Comparison of ENCODE assay signal across 21 cellular contexts in the genomic region with DNA sequence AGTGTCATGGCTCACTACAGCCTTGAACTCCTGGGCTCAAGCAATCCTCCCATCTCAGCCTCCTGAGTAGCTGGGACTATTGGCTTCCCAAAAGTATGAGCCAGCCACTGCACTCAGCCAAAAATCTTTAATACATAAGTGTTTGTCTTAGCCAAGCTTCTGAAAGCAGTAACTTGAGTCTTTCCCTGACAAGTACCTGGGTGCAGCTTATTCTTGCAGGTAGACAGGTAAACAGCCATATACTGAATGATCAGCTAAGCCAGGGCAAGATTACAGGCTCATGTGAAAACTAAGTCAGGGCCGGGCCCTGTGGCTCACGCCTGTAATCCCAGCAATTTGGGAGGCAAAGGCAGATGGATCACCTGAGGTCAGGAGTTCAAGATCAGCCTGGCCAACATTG. TPM values are rescaled to one million over a fixed set of nuclear protein-coding genes. Genes with fewer than 3 reads are reported as not detected.
"Had no signal": no experiment of that assay in that cellular context is flagged by ENCODE, and none has a peak within 500 bp of the region (broad histone marks: within the 10 kb centered on the region; RNA-seq: fewer than 3 reads in every experiment).

No MANE protein-coding gene starts in this region.

- DNase-seq: cortex of kidney; effector memory CD4-positive, alpha-beta T cell; gastrocnemius medialis; glutamatergic neuron; left ventricle myocardium inferior; mesendoderm; naive thymus-derived CD4-positive, alpha-beta T cell; nephron progenitor cell; spleen; stimulated activated CD4-positive, alpha-beta T cell treated with anti-CD3 and anti-CD28 coated beads, Interleukin-15, amount 100 ng/mL, for 24 hours; stimulated activated CD4-positive, alpha-beta T cell treated with anti-CD3 and anti-CD28 coated beads, Interleukin-1b, Interleukin-23, amount 100 ng/mL, for 48 hours; stimulated activated CD4-positive, alpha-beta T cell treated with anti-CD3 and anti-CD28 coated beads, Interleukin-4, amount 100 ng/mL, for 24 hours; stimulated activated naive CD4-positive, alpha-beta T cell; stomach; substantia nigra; uterus had no signal

- H3K27me3 Mint-ChIP-seq: naive thymus-derived CD4-positive, alpha-beta T cell; type B pancreatic cell had no signal

- H3K27ac ChIP-seq: left ventricle myocardium inferior, parathyroid adenoma, stomach, uterus had no signal

- H3K36me3 ChIP-seq: uterus had no signal

- H3K79me2 ChIP-seq: parathyroid adenoma had no signal

- H3K4me3 ChIP-seq: gastrocnemius medialis, left ventricle myocardium inferior, lung, spleen, stomach, uterus had no signal

- H3K4me3 Mint-ChIP-seq: naive thymus-derived CD4-positive, alpha-beta T cell; nephron progenitor cell; type B pancreatic cell had no signal

- H3K27me3 ChIP-seq: gastrocnemius medialis, spleen, stomach, uterus had no signal

- H2AFZ ChIP-seq: parathyroid adenoma had no signal

- H3K9me3 Mint-ChIP-seq: naive thymus-derived CD4-positive, alpha-beta T cell; nephron progenitor cell; type B pancreatic cell had no signal

- ATAC-seq: esophagus mucosa; gastrocnemius medialis; naive thymus-derived CD4-positive, alpha-beta T cell; sciatic nerve had no signal

- H3K27ac Mint-ChIP-seq: nephron progenitor cell, type B pancreatic cell had no signal

- H3K4me1 ChIP-seq: left ventricle myocardium inferior, parathyroid adenoma, uterus had no signal

- H3K9me3 ChIP-seq: gastrocnemius medialis, left ventricle myocardium inferior, spleen, stomach, uterus had no signal

RNA-seq across cellular contexts. Expression of a gene that starts 50.0 kb away (rescaled TPM):
- polyA plus RNA-seq: naive thymus-derived CD4-positive, alpha-beta T cell had no signal
